ENCODE assay signal across 9 cellular contexts in genomic region chr3:12750658-12751071, GRCh38. TPM values are rescaled to one million over a fixed set of nuclear protein-coding genes. Genes with fewer than 3 reads are reported as not detected.
A peak's percentile ranks its signal among the peaks of the same experiment; 100 is the strongest.
DNase-seq lines count a peak whose midpoint lies in the region; ATAC-seq and TF ChIP-seq lines count a peak whose summit lies in the region.
"Had no signal": no experiment of that assay in that cellular context is flagged by ENCODE, and none has a peak within 500 bp of the region (broad histone marks: within the 10 kb centered on the region; RNA-seq: fewer than 3 reads in every experiment).

No MANE protein-coding gene starts in this region.

- no peak overlapping the region for H3K4me3 ChIP-seq in heart right ventricle
- H3K4me3 ChIP-seq: skin epidermis had no signal

- WGBS in heart right ventricle, 2 donors: 55 to 69% methylated on average over 4 of the region's 4 CpGs

- peaks cover 0 to 26% (median 13%) of the 10 kb centered on the region in 9 donors for H3K4me1 ChIP-seq in heart right ventricle

- peak; percentile 70 for DNase-seq in AG09319 (ENCODE audit: extremely low read depth, low read depth)
- peak; percentile 89 for DNase-seq in H4 (ENCODE audit: low spot score)
- DNase-seq in activated CD4-positive, alpha-beta T cell treated with anti-CD3 and anti-CD28 coated beads for 4 hours: peak; percentile 7 to 18
- DNase-seq in heart right ventricle: no peak
- no peak for DNase-seq in LoVo (ENCODE audit: low spot score)
- DNase-seq in NCI-H82 treated with DMSO at 0.1 percent for 48 hours (lab: John Stamatoyannopoulos, UW; ENCODE audit: unreplicated experiment): no peak
- no peak for DNase-seq in 8988T

- no peaks in the 10 kb centered on the region for H3K27me3 ChIP-seq in heart right ventricle

- intact Hi-C loops in heart right ventricle (cut with DNase I): no loop called here

- ATAC-seq in heart right ventricle (peak in 3 of 8 donors; percentile 21 to 49 (median 25)), GM18511 (IDR thresholded peaks at IDR 0.05; ENCODE audit: unreplicated experiment) (no peak)

- TF ChIP-seq CTCF in AG09319 (IDR thresholded peaks at IDR 0.05; ENCODE audit: low read depth, low read length) (no peak), heart right ventricle (IDR thresholded peaks at IDR 0.05) (no peak)

- no peaks in the 10 kb centered on the region for H3K9me3 ChIP-seq in heart right ventricle

- H3K36me3 ChIP-seq in heart right ventricle: no peaks in the 10 kb centered on the region

- peak overlapping the region in 8 of 10 donors; percentile 42 to 76 (median 60) for H3K27ac ChIP-seq in heart right ventricle

RNA-seq across cellular contexts. Expression of gene TMEM40, which starts 8.4 kb away (rescaled TPM):
- 0.10 TPM in 1 of 2 replicates, not detected in the other for total RNA-seq in H4 (2014; rRNA removed; shearing (Covaris generic))
- total RNA-seq in heart right ventricle: 1 to 10 TPM in 9 of 10 donors, under 1 TPM in 1; 0.68 to 6.9 (median 2.3) TPM
- polyA plus RNA-seq in heart right ventricle: 10 to 100 TPM in 1 of 2 donors, under 1 TPM in 1; 0.71 to 10.1 TPM

RNA-seq across cellular contexts. Expression of gene CAND2, which starts 45.8 kb away (rescaled TPM):
- total RNA-seq in H4 (2014; rRNA removed; shearing (Covaris generic)): 0.31 and 0.72 TPM in 2 replicates
- total RNA-seq in heart right ventricle: 10 to 100 TPM; 46.9 to 99.0 (median 68.4) TPM
- 10 to 100 TPM in 1 of 2 donors, 1 to 10 TPM in 1; 9.2 to 39.5 TPM for polyA plus RNA-seq in heart right ventricle

Comparison
In these comparisons a context has a peak if more than half of its experiments do, and no peak if none do; other contexts are left out.
1. DNase-seq: peak in AG09319 (single experiment), H4 (single experiment) and activated CD4-positive, alpha-beta T cell treated with anti-CD3 and anti-CD28 coated beads for 4 hours (2 of 2); none in heart right ventricle (0 of 2), LoVo (single experiment), NCI-H82 treated with DMSO at 0.1 percent for 48 hours (single experiment) and 8988T (single experiment).
2. RNA of gene CAND2, which starts 45.8 kb away (total RNA-seq): 46.9 to 99.0 TPM in heart right ventricle; 0.31 to 0.72 TPM in H4; every median in the first group is over 10 times any median in the second.